ENCODE assay signal across 9 cellular contexts in the genomic region with DNA sequence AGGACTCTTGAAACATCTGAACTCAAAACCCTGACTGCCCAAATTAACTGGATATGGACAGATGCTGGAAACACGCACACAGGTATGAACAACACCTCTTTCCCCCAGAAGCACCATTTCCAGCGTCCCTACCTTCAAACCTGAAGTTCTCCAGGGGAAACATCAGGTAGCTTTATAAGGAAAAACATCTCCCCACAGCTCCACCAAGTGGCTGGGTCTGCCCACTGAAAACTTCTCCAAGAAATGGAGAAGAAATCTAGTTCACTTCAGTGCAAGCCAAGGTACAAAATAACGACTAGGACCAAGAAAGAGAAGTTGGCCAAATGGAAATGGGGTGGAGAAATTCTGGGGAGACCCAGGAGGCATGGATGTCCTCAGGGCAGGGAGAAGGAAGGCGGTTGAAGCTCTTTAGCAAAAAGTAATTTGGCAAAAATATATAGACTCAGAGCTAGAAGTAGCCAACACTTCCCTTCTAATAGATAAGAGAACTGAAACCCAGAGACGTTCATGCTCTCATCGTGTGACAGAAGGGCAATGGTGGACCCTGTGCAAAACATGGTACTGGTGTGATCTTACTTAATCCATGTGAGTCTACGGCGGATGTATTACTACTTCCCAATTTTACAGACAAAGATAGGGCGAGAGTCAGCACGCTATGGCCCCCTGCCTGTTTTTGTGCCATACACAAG. TPM values are rescaled to one million over a fixed set of nuclear protein-coding genes. Genes with fewer than 3 reads are reported as not detected.
DNase-seq lines count a peak whose midpoint lies in the region; ATAC-seq, FAIRE-seq and TF ChIP-seq lines count a peak whose summit lies in the region.
"Had no signal": no experiment of that assay in that cellular context is flagged by ENCODE, and none has a peak within 500 bp of the region (broad histone marks: within the 10 kb centered on the region; RNA-seq: fewer than 3 reads in every experiment).

No MANE protein-coding gene starts in this region.

- H3K4me3 ChIP-seq in OCI-LY3 (ENCODE audit: low read length) = peak overlapping the region; percentile 51
- H3K4me3 ChIP-seq in fibroblast of mammary gland (ENCODE audit: control insufficient read depth, low read depth, low read length) = no peak overlapping the region

- intact Hi-C loops in sciatic nerve (cut with DNase I) = no loop called here

- peak; percentile 85 for TF ChIP-seq CTCF in OCI-LY3 (IDR thresholded peaks at IDR 0.05; ENCODE audit: low read depth, low read length)
- TF ChIP-seq CTCF in fibroblast of mammary gland (conservative IDR thresholded peaks at IDR 0.05; ENCODE audit: control insufficient read depth, insufficient read depth, low read depth, low read length) = peak; percentile 63

- H3K9ac ChIP-seq in OCI-LY3 (ENCODE audit: low read length) = peak overlapping the region; percentile 34; the same call in 1 of the 2 replicates

- peaks cover 27% of the 10 kb centered on the region for H3K4me1 ChIP-seq in OCI-LY3 (ENCODE audit: low read length)

- no peaks in the 10 kb centered on the region for H4K20me1 ChIP-seq in OCI-LY3 (ENCODE audit: insufficient read depth, low read length)

- no peaks in the 10 kb centered on the region for H3K27me3 ChIP-seq in OCI-LY3 (ENCODE audit: low read depth, low read length)

- peak; percentile 67 for ATAC-seq in sciatic nerve
- ATAC-seq in GM19035 (IDR thresholded peaks at IDR 0.05; ENCODE audit: unreplicated experiment) = no peak
- ATAC-seq in GM19023 (IDR thresholded peaks at IDR 0.05; ENCODE audit: unreplicated experiment) = no peak

- no peaks in the 10 kb centered on the region for H3K79me2 ChIP-seq in OCI-LY3 (ENCODE audit: low read length)

- no peak for TF ChIP-seq POLR2A in GM12891 (IDR thresholded peaks at IDR 0.05; ENCODE audit: low read depth, low read length)

- peak overlapping the region; percentile 98 for H2AFZ ChIP-seq in OCI-LY3 (ENCODE audit: low read depth, low read length)

- DNase-seq in GM12891 (ENCODE audit: insufficient read length, low spot score) (no peak), fibroblast of mammary gland (ENCODE audit: low read depth) (no peak), sciatic nerve (ENCODE audit: low spot score) (no peak), GOT3 (lab: John Stamatoyannopoulos, UW) (no peak), DMS153 treated with DMSO at 0.1 percent for 48 hours (lab: John Stamatoyannopoulos, UW; ENCODE audit: unreplicated experiment) (no peak)

- no peak for FAIRE-seq in GM12891 (lab: Jason Lieb, UNC)

- peak overlapping the region; percentile 80 for H3K4me2 ChIP-seq in OCI-LY3 (ENCODE audit: low read length)

- H3K9me3 ChIP-seq in OCI-LY3 (ENCODE audit: insufficient read depth, low read length) = no peaks in the 10 kb centered on the region

- no peaks in the 10 kb centered on the region for H3K36me3 ChIP-seq in OCI-LY3 (replicated peaks; ENCODE audit: low read depth, low read length)

- H3K27ac ChIP-seq in OCI-LY3 (ENCODE audit: low read length) = peak overlapping the region; percentile 30
- H3K27ac ChIP-seq: epithelial cell of prostate had no signal

TF ChIP-seq in GM12891, 5 proteins besides CTCF, POLR2A, EP300 and RAD21:
- TF ChIP-seq TAF1 (IDR thresholded peaks at IDR 0.05; ENCODE audit: low read depth, low read length) (no peak), SPI1 (IDR thresholded peaks at IDR 0.05; ENCODE audit: low read depth, low read length) (peak; percentile 70), PAX5 (IDR thresholded peaks at IDR 0.05; ENCODE audit: insufficient read depth, low read length, severe bottlenecking) (no peak)

RNA-seq across cellular contexts. Expression of a gene that starts 10.5 kb away (rescaled TPM):
- polyA plus RNA-seq in GM12891 (2012; ENCODE audit: low read depth, missing spikeins) = not detected
- 38.6 TPM for total RNA-seq in sciatic nerve
